ENCODE assay signal across 10 cellular contexts in the genomic region with DNA sequence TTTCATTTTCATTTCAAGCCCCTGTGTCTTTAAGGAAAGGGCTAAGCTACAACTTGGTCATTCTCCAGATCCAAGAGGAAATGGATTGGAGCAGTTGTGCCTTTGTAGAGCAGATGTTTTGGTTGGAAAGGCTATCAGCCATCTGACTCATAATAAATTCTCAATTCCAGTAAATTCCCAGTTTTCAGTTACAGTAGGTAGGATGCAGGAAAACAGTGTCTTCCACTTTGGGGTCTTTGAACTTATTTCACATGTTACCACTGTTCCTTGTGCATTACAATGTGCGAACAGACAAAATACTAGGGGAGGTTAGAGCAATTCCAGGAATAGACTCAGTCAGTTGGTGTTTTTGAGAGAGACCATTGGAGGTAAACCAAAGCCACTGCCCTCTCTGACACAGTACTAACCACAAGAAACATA.
DNase-seq lines count a peak whose midpoint lies in the region; ATAC-seq and TF ChIP-seq lines count a peak whose summit lies in the region.
"Had no signal": no experiment of that assay in that cellular context is flagged by ENCODE, and none has a peak within 500 bp of the region (broad histone marks: within the 10 kb centered on the region; RNA-seq: fewer than 3 reads in every experiment).

No MANE protein-coding gene starts in this region.

- ATAC-seq in DND-41 (ENCODE audit: insufficient read depth, low read depth) (peak; percentile 93), sciatic nerve (peak; percentile 91), HG03354 (IDR thresholded peaks at IDR 0.05; ENCODE audit: poor library complexity, severe bottlenecking, unreplicated experiment) (no peak)
- ATAC-seq: left colon had no signal

- H3K9me3 ChIP-seq in DND-41 (ENCODE audit: insufficient read depth, low read length, severe bottlenecking) (no peaks in the 10 kb centered on the region), SJCRH30 (replicated peaks) (peaks cover 11% of the 10 kb centered on the region)

- peaks cover 33% of the 10 kb centered on the region for H3K4me1 ChIP-seq in DND-41 (ENCODE audit: insufficient read depth, low read length)
- peaks cover 39% of the 10 kb centered on the region for H3K4me1 ChIP-seq in SJCRH30

- intact Hi-C loops in sciatic nerve (cut with DNase I), result no loop called here

- DNase-seq in DND-41, result peak; percentile 33
- DNase-seq in SJCRH30, result peak; percentile 55 to 87
- DNase-seq in fibroblast of villous mesenchyme (ENCODE audit: low read depth), result peak; percentile 63
- DNase-seq in sciatic nerve (ENCODE audit: low spot score), result no peak
- no peak for DNase-seq in SW480 (ENCODE audit: low spot score)
- no peak for DNase-seq in SHP77 (lab: John Stamatoyannopoulos, UW)
- no peak for DNase-seq in NCI-H2029 (lab: John Stamatoyannopoulos, UW)
- DNase-seq: cortex of kidney, left colon had no signal

- no peaks in the 10 kb centered on the region for H4K20me1 ChIP-seq in DND-41 (ENCODE audit: insufficient read depth, low read length)

- peak overlapping the region; percentile 77 for H3K27ac ChIP-seq in DND-41 (ENCODE audit: low read length)
- H3K27ac ChIP-seq in SJCRH30, result peak overlapping the region; percentile 65

- no peak overlapping the region for H3K4me3 ChIP-seq in DND-41 (ENCODE audit: low read depth in 1 of 2, low read length in 2 of 2)
- H3K4me3 ChIP-seq in SJCRH30, result no peak overlapping the region
- no peak overlapping the region for H3K4me3 ChIP-seq in fibroblast of villous mesenchyme (ENCODE audit: low read depth, low read length)

- H3K36me3 ChIP-seq in DND-41 (ENCODE audit: insufficient read depth, low read length) (no peaks in the 10 kb centered on the region), SJCRH30 (no peaks in the 10 kb centered on the region)

- H3K4me2 ChIP-seq in DND-41 (ENCODE audit: insufficient read depth, low read length), result peak overlapping the region; percentile 46

- TF ChIP-seq CTCF in DND-41 (IDR thresholded peaks at IDR 0.05; ENCODE audit: borderline replicate concordance, extremely low read depth, low read length, poor library complexity, severe bottlenecking) (no peak), fibroblast of villous mesenchyme (IDR thresholded peaks at IDR 0.05; ENCODE audit: insufficient read depth, low read depth, low read length) (no peak)

- H2AFZ ChIP-seq in DND-41 (ENCODE audit: low read depth, low read length), result no peak overlapping the region

- H3K79me2 ChIP-seq in DND-41 (ENCODE audit: insufficient read depth, low read length), result no peaks in the 10 kb centered on the region

- H3K9ac ChIP-seq in DND-41 (ENCODE audit: low read depth, low read length), result peak overlapping the region; percentile 33; the same call in 1 of the 2 replicates

- H3K27me3 ChIP-seq in DND-41 (ENCODE audit: insufficient read depth, low read length, poor library complexity) (no peaks in the 10 kb centered on the region), SJCRH30 (no peaks in the 10 kb centered on the region)

Comparison
In these comparisons a context has a peak if more than half of its experiments do, and no peak if none do; other contexts are left out.
1. DNase-seq: peak in DND-41 (single experiment), SJCRH30 (2 of 2) and fibroblast of villous mesenchyme (single experiment); none in sciatic nerve (single experiment), SW480 (single experiment), SHP77 (0 of 2) and NCI-H2029 (single experiment).